In the genomic region with DNA sequence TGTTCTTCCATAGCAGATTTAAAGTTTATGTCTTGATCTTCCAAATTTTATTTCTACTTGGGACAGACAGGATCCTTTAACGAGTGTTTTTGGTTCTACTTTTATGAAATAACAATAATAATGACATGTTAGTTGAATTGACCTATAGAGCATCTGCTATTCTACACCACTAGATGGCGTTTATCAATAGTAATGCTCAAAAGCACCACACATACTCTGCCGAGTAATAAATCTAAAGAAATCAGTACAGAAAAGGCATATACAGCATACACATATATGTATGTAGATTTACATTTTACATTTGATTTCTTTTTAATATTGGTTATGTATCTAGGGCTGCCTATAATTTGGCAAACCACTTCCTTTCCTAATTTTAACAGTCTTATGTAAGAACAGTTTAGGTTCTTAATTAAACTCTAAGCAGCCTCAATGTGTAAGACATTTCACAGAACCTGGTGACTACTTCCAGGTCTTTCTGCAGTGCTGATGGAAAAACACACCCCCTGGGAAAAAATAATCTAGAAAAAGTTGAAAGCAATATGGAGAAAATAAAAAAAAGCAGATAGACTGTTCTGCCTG, we compare ENCODE assay signal across 8 cellular contexts. TPM values are rescaled to one million over a fixed set of nuclear protein-coding genes. Genes with fewer than 3 reads are reported as not detected.
DNase-seq lines count a peak whose midpoint lies in the region; ATAC-seq and TF ChIP-seq lines count a peak whose summit lies in the region.

No MANE protein-coding gene starts in this region.

- peaks cover 2% of the 10 kb centered on the region for H3K27me3 Mint-ChIP-seq in activated naive CD4-positive, alpha-beta T cell treated with anti-CD3 and anti-CD28 coated beads for 36 hours (ENCODE audit: low read depth)

- H3K27ac Mint-ChIP-seq in activated naive CD4-positive, alpha-beta T cell treated with anti-CD3 and anti-CD28 coated beads for 36 hours: no peak overlapping the region

- H3K9me3 ChIP-seq in left lung: no peaks in the 10 kb centered on the region

- H3K4me3 Mint-ChIP-seq in activated naive CD4-positive, alpha-beta T cell treated with anti-CD3 and anti-CD28 coated beads for 36 hours: no peak overlapping the region

- TF ChIP-seq CTCF in HL-60 (IDR thresholded peaks at IDR 0.05; ENCODE audit: insufficient read depth, low read length) (peak; percentile 45), left lung (IDR thresholded peaks at IDR 0.05) (peak; percentile 77 to 85)

- no peaks in the 10 kb centered on the region for H3K36me3 ChIP-seq in left lung

- H3K36me3 Mint-ChIP-seq in activated naive CD4-positive, alpha-beta T cell treated with anti-CD3 and anti-CD28 coated beads for 36 hours (ENCODE audit: low read depth): no peaks in the 10 kb centered on the region

- H3K9me3 Mint-ChIP-seq in activated naive CD4-positive, alpha-beta T cell treated with anti-CD3 and anti-CD28 coated beads for 36 hours: no peaks in the 10 kb centered on the region

- no peak overlapping the region for H3K27ac ChIP-seq in HL-60 (replicated peaks)
- no peak overlapping the region for H3K27ac ChIP-seq in left lung

- peaks cover 2 to 19% of the 10 kb centered on the region in 2 donors for H3K4me1 ChIP-seq in left lung

- ATAC-seq in GM19463 (IDR thresholded peaks at IDR 0.05; ENCODE audit: unreplicated experiment) (peak; percentile 65), left lung (peak; percentile 79)

- H3K4me3 ChIP-seq in HL-60 (replicated peaks; ENCODE audit: insufficient read depth, low read length) (no peak overlapping the region), left lung (no peak overlapping the region)

- DNase-seq in DMS 273 treated with DMSO at 0.1 percent for 48 hours (lab: John Stamatoyannopoulos, UW): peak; percentile 55
- DNase-seq in HL-60 (ENCODE audit: low read depth in 1 of 2, low spot score in 1 of 2): no peak
- DNase-seq in NCI-H82 treated with DMSO at 0.1 percent for 48 hours (lab: John Stamatoyannopoulos, UW; ENCODE audit: unreplicated experiment): peak; percentile 52
- peak; percentile 29 for DNase-seq in central memory CD4-positive, alpha-beta T cell
- DNase-seq in left lung: no peak
- no peak for DNase-seq in COLO668 (lab: John Stamatoyannopoulos, UW; ENCODE audit: unreplicated experiment)
- DNase-seq in activated naive CD4-positive, alpha-beta T cell treated with anti-CD3 and anti-CD28 coated beads for 36 hours: no peak

- peaks cover 3% of the 10 kb centered on the region for H3K4me1 Mint-ChIP-seq in activated naive CD4-positive, alpha-beta T cell treated with anti-CD3 and anti-CD28 coated beads for 36 hours (ENCODE audit: low read depth)

- intact Hi-C loops in left lung (cut with DNase I): loop anchor here in 1 of 2 donors (10.0 kb wide), 3 partner anchors 389 to 609 kb away; no protein-coding TSS in a partner anchor
- intact Hi-C loops in activated naive CD4-positive, alpha-beta T cell treated with anti-CD3 and anti-CD28 coated beads for 36 hours (cut with micrococcal nuclease): loop anchor here (1.0 kb wide), 3 partner anchors 158 to 605 kb away; no protein-coding TSS in a partner anchor

- H3K27me3 ChIP-seq in HL-60 (ENCODE audit: insufficient read depth, poor library complexity, severe bottlenecking): no peaks in the 10 kb centered on the region
- peaks cover 0 to 5% of the 10 kb centered on the region in 2 donors for H3K27me3 ChIP-seq in left lung

- CTCF ChIA-PET in activated naive CD4-positive, alpha-beta T cell treated with anti-CD3 and anti-CD28 coated beads for 36 hours (lab: Charles Lee): interaction anchor here (2.7 kb wide), 1 partner anchor 9 kb away, joined by 6 read pairs; no protein-coding TSS in a partner anchor

RNA-seq across cellular contexts. Expression of gene SIPA1L2, which starts 5.9 kb away (rescaled TPM):
- total RNA-seq in left lung: 10 to 100 TPM; 19.4 to 28.8 TPM
- 1 to 10 TPM; 2.1 to 2.6 TPM for total RNA-seq in activated naive CD4-positive, alpha-beta T cell treated with anti-CD3 and anti-CD28 coated beads for 36 hours

Comparison
In these comparisons a context has a peak if more than half of its experiments do, and no peak if none do; other contexts are left out.
1. DNase-seq: peak in DMS 273 treated with DMSO at 0.1 percent for 48 hours (single experiment), NCI-H82 treated with DMSO at 0.1 percent for 48 hours (single experiment) and central memory CD4-positive, alpha-beta T cell (single experiment); none in HL-60 (0 of 2), left lung (0 of 2), COLO668 (single experiment) and activated naive CD4-positive, alpha-beta T cell treated with anti-CD3 and anti-CD28 coated beads for 36 hours (single experiment).
2. RNA of gene SIPA1L2, which starts 5.9 kb away (total RNA-seq): 19.4 to 28.8 TPM in left lung; 2.1 to 2.6 TPM in activated naive CD4-positive, alpha-beta T cell treated with anti-CD3 and anti-CD28 coated beads for 36 hours; every median in the first group is over 4 times any median in the second.